ENCODE assay signal across 8 cellular contexts in the genomic region with DNA sequence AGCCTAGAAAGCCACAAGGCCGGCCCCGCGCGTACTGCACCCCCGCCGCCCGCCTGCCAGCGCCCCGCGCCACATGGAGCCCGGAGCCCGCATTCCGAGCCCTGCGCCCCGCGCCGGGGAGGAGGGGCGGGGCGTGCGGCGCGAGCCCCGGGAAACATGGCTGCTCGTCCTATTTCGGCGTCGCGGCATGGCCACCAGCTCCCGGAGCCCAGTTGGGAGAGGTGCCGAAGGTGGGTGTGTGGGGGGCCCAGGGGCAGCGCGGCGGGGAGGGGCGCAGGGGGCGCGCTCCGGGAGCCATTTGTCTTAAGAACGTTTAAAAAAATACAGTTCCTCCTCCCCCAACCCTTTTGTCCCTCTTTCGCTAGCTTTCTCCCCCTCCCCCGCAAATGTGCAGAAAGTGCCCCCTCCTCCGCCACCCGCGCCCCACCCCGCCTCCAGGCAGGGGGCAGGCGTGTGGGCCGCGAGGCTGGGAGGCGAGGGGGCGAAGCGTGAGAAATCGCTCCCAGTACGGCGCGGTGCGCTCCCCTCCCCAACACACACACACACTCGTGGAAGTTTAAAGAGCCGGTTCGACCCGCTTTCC. TPM values are rescaled to one million over a fixed set of nuclear protein-coding genes. Genes with fewer than 3 reads are reported as not detected.
DNase-seq lines count a peak whose midpoint lies in the region; ATAC-seq, FAIRE-seq and TF ChIP-seq lines count a peak whose summit lies in the region.

No MANE protein-coding gene starts in this region.

- peak; percentile 34 for ATAC-seq in activated CD8-positive, alpha-beta memory T cell treated with anti-CD3 and anti-CD28 coated beads, Interleukin-2, amount 10 ng/mL, durations not matched to agents 7 days and 5 days

- H3K36me3 ChIP-seq in BJ (ENCODE audit: control insufficient read depth, insufficient read depth, low read length) = no peaks in the 10 kb centered on the region
- peaks cover 16% of the 10 kb centered on the region for H3K36me3 ChIP-seq in endodermal cell (ENCODE audit: control insufficient read depth, insufficient read depth, low read length)

- H3K9ac ChIP-seq in endodermal cell (ENCODE audit: extremely low read depth, low read length, poor library complexity, severe bottlenecking) = peak overlapping the region; percentile 91

- peaks cover 48% of the 10 kb centered on the region for H3K4me1 Mint-ChIP-seq in activated CD8-positive, alpha-beta memory T cell treated with anti-CD3 and anti-CD28 coated beads, Interleukin-2, amount 10 ng/mL, durations not matched to agents 7 days and 5 days
- H3K4me1 Mint-ChIP-seq in endodermal cell (peaks cover 45% of the 10 kb centered on the region), mesothelial cell of epicardium (peaks cover 44% of the 10 kb centered on the region)

- POLR2A ChIA-PET in BJ (lab: Charles Lee) = interaction anchor here (0.6 to 0.8 kb wide), 3 partner anchors 306 to 864 kb away, joined by 3 to 6 read pairs (median 3); no protein-coding TSS in a partner anchor

- TF ChIP-seq CTCF in BJ (IDR thresholded peaks at IDR 0.05; ENCODE audit: insufficient read depth, low read depth, low read length) = no peak
- TF ChIP-seq CTCF in endodermal cell (conservative IDR thresholded peaks at IDR 0.05) = peak; percentile 17
- no peak for TF ChIP-seq CTCF in mesothelial cell of epicardium (IDR thresholded peaks at IDR 0.05; ENCODE audit: unreplicated experiment)
- TF ChIP-seq CTCF in D721Med (IDR thresholded peaks at IDR 0.05; ENCODE audit: insufficient read depth, missing control alignments) = no peak

- H3K9me3 Mint-ChIP-seq in activated CD8-positive, alpha-beta memory T cell treated with anti-CD3 and anti-CD28 coated beads, Interleukin-2, amount 10 ng/mL, durations not matched to agents 7 days and 5 days (ENCODE audit: low read depth) = no peaks in the 10 kb centered on the region
- no peaks in the 10 kb centered on the region for H3K9me3 Mint-ChIP-seq in endodermal cell
- H3K9me3 Mint-ChIP-seq in mesothelial cell of epicardium = no peaks in the 10 kb centered on the region

- DNase-seq in BJ (ENCODE audit: low read depth) (no peak), HCEC 1CT (peak; percentile 48), NCI-H774 (lab: John Stamatoyannopoulos, UW) (peak; percentile 47), endodermal cell (peak; percentile 86), mesothelial cell of epicardium (ENCODE audit: low spot score in 2 of 2, unreplicated experiment in 2 of 2) (peak; percentile 61 to 81), D721Med (ENCODE audit: insufficient read length, low spot score) (no peak)
- peak; percentile 73 for DNase-seq in activated CD8-positive, alpha-beta memory T cell treated with anti-CD3 and anti-CD28 coated beads, Interleukin-2, amount 10 ng/mL, durations not matched to agents 7 days and 5 days
- peak; percentile 47 to 54 for DNase-seq in stimulated activated CD8-positive, alpha-beta memory T cell treated with anti-CD3 and anti-CD28 coated beads, Interleukin-15, amount 100 ng/mL, for 48 hours (ENCODE audit: low read depth in 2 of 2)

- H3K27me3 ChIP-seq in BJ (ENCODE audit: control insufficient read depth, insufficient read depth, low read length) = no peaks in the 10 kb centered on the region
- H3K27me3 ChIP-seq in endodermal cell (ENCODE audit: control insufficient read depth, insufficient read depth, low read length, poor library complexity, severe bottlenecking) = no peaks in the 10 kb centered on the region

- H3K27ac Mint-ChIP-seq in activated CD8-positive, alpha-beta memory T cell treated with anti-CD3 and anti-CD28 coated beads, Interleukin-2, amount 10 ng/mL, durations not matched to agents 7 days and 5 days = peak overlapping the region; percentile 94
- H3K27ac Mint-ChIP-seq in endodermal cell = peak overlapping the region; percentile 66
- peak overlapping the region; percentile 86 for H3K27ac Mint-ChIP-seq in mesothelial cell of epicardium

- no peak for FAIRE-seq in D721Med (lab: Jason Lieb, UNC)

- no peaks in the 10 kb centered on the region for H3K27me3 Mint-ChIP-seq in activated CD8-positive, alpha-beta memory T cell treated with anti-CD3 and anti-CD28 coated beads, Interleukin-2, amount 10 ng/mL, durations not matched to agents 7 days and 5 days
- H3K27me3 Mint-ChIP-seq in endodermal cell (ENCODE audit: insufficient read depth) (peaks cover 14% of the 10 kb centered on the region), mesothelial cell of epicardium (ENCODE audit: low read depth) (no peaks in the 10 kb centered on the region)

- peak overlapping the region; percentile 94 for H3K27ac ChIP-seq in endodermal cell (ENCODE audit: low read depth, low read length)

- CTCF ChIA-PET in BJ (lab: Yijun Ruan, JAX) = interaction anchor here (0.6 to 1.2 kb wide), 2 partner anchors 23 to 185 kb away, joined by 3 to 5 read pairs; no protein-coding TSS in a partner anchor
- CTCF ChIA-PET in activated CD8-positive, alpha-beta memory T cell treated with anti-CD3 and anti-CD28 coated beads, Interleukin-2, amount 10 ng/mL, durations not matched to agents 7 days and 5 days (lab: Charles Lee) = interaction anchor here (0.8 to 3.1 kb wide), 4 partner anchors 11 to 34 kb away, joined by 3 to 13 read pairs (median 4); no protein-coding TSS in a partner anchor

- H3K4me1 ChIP-seq in endodermal cell (ENCODE audit: control insufficient read depth, insufficient read depth, low read length) = peaks cover 6% of the 10 kb centered on the region

- H3K9me3 ChIP-seq in endodermal cell (ENCODE audit: control insufficient read depth, low read length) = no peaks in the 10 kb centered on the region

- peak overlapping the region; percentile 90 for H3K4me3 Mint-ChIP-seq in activated CD8-positive, alpha-beta memory T cell treated with anti-CD3 and anti-CD28 coated beads, Interleukin-2, amount 10 ng/mL, durations not matched to agents 7 days and 5 days
- peak overlapping the region; percentile 91 for H3K4me3 Mint-ChIP-seq in endodermal cell
- H3K4me3 Mint-ChIP-seq in mesothelial cell of epicardium = peak overlapping the region; percentile 86

- WGBS in endodermal cell (ENCODE audit: insufficient coverage in 1 of 2, insufficient read length in 1 of 2), 2 experiments = 0% methylated on average over 2 to 58 of the region's 59 CpGs

- peak overlapping the region; percentile 99 for H3K4me3 ChIP-seq in BJ (ENCODE audit: low read depth, low read length)
- peak overlapping the region; percentile 96 for H3K4me3 ChIP-seq in endodermal cell (ENCODE audit: low read length)

- peaks cover 14% of the 10 kb centered on the region for H3K36me3 Mint-ChIP-seq in activated CD8-positive, alpha-beta memory T cell treated with anti-CD3 and anti-CD28 coated beads, Interleukin-2, amount 10 ng/mL, durations not matched to agents 7 days and 5 days
- H3K36me3 Mint-ChIP-seq in endodermal cell (ENCODE audit: low read depth) (peaks cover 11% of the 10 kb centered on the region), mesothelial cell of epicardium (no peaks in the 10 kb centered on the region)

RNA-seq across cellular contexts. Expression of gene ANP32A, which starts 2.5 kb away (rescaled TPM):
- polyA plus RNA-seq in BJ (2011; rRNA removed) = 36.2 and 60.3 TPM in 2 replicates
- polyA minus RNA-seq in BJ (2011; rRNA and poly(A)+ RNA removed) = 16.6 and 22.4 TPM in 2 replicates
- 100 to 1,000 TPM; 196 to 320 TPM for total RNA-seq in activated CD8-positive, alpha-beta memory T cell treated with anti-CD3 and anti-CD28 coated beads, Interleukin-2, amount 10 ng/mL, durations not matched to agents 7 days and 5 days
- 100 to 1,000 TPM; 346 to 385 TPM for total RNA-seq in endodermal cell
- 302 TPM for polyA plus RNA-seq in endodermal cell (2013, experiment 1 of 2)
- polyA plus RNA-seq in endodermal cell (2013, experiment 2 of 2) = 289 TPM
- total RNA-seq in mesothelial cell of epicardium = 179 to 188 TPM (median 183 TPM) in 3 replicates

Comparison
In these comparisons a context has a peak if more than half of its experiments do, and no peak if none do; other contexts are left out.
1. DNase-seq: peak in HCEC 1CT (single experiment), NCI-H774 (single experiment), activated CD8-positive, alpha-beta memory T cell treated with anti-CD3 and anti-CD28 coated beads, Interleukin-2, amount 10 ng/mL, durations not matched to agents 7 days and 5 days (single experiment), endodermal cell (single experiment), mesothelial cell of epicardium (2 of 2) and stimulated activated CD8-positive, alpha-beta memory T cell treated with anti-CD3 and anti-CD28 coated beads, Interleukin-15, amount 100 ng/mL, for 48 hours (2 of 2); none in BJ (single experiment) and D721Med (single experiment).
2. Peak in every context shown above with its lines, with median percentiles within 50 percentile points of each other: H3K27ac Mint-ChIP-seq and H3K4me3 Mint-ChIP-seq.